Comparison of ENCODE assay signal across 12 cellular contexts in genomic region chr9:125260564-125260963, GRCh38. TPM values are rescaled to one million over a fixed set of nuclear protein-coding genes. Genes with fewer than 3 reads are reported as not detected.
DNase-seq lines count a peak whose midpoint lies in the region; ATAC-seq and TF ChIP-seq lines count a peak whose summit lies in the region.
"Had no signal": no experiment of that assay in that cellular context is flagged by ENCODE, and none has a peak within 500 bp of the region (broad histone marks: within the 10 kb centered on the region; RNA-seq: fewer than 3 reads in every experiment).

No MANE protein-coding gene starts in this region.

- no peak for DNase-seq in activated CD4-positive, alpha-beta T cell treated with anti-CD3 and anti-CD28 coated beads for 36 hours
- DNase-seq in activated CD4-positive, alpha-beta T cell treated with anti-CD3 and anti-CD28 coated beads for 4 hours = no peak
- DNase-seq in OCI-LY7 (ENCODE audit: low spot score) = no peak
- DNase-seq in chondrocyte (ENCODE audit: low spot score) = no peak
- no peak for DNase-seq in psoas muscle
- DNase-seq: amniotic stem cell; foreskin melanocyte; NCI-H1417 treated with DMSO at 0.1 percent for 48 hours; stimulated activated CD4-positive, alpha-beta T cell treated with anti-CD3 and anti-CD28 coated beads, Interleukin-2, amount 100 ng/mL, for 48 hours had no signal

- H3K4me3 Mint-ChIP-seq in activated CD4-positive, alpha-beta T cell treated with anti-CD3 and anti-CD28 coated beads for 36 hours = peak overlapping the region; percentile 99
- peak overlapping the region; percentile 80 for H3K4me3 Mint-ChIP-seq in chondrocyte (ENCODE audit: unreplicated experiment)

- POLR2A ChIA-PET in activated CD4-positive, alpha-beta T cell treated with anti-CD3 and anti-CD28 coated beads for 36 hours (lab: Charles Lee) = interaction anchor here (0.9 to 2.7 kb wide), 2 partner anchors 20 to 22 kb away, joined by 4 to 20 read pairs; partner anchors contain the start of gene HSPA5
- POLR2A ChIA-PET in OCI-LY7 (lab: Charles Lee) = interaction anchor here (0.8 to 3.4 kb wide), 4 partner anchors 11 to 106 kb away, joined by 3 to 28 read pairs (median 6); partner anchors contain the start of gene HSPA5

- 0 out of 2 replicates have a peak overlapping the region, but pooled peaks have one; percentile 93 for H2AFZ ChIP-seq in OCI-LY7 (ENCODE audit: low read length)

- H3K27ac Mint-ChIP-seq in activated CD4-positive, alpha-beta T cell treated with anti-CD3 and anti-CD28 coated beads for 36 hours = peak overlapping the region; percentile 96
- H3K27ac Mint-ChIP-seq in chondrocyte (ENCODE audit: unreplicated experiment) = no peak overlapping the region

- H3K4me1 Mint-ChIP-seq in activated CD4-positive, alpha-beta T cell treated with anti-CD3 and anti-CD28 coated beads for 36 hours = peaks cover 41% of the 10 kb centered on the region
- peaks cover 37% of the 10 kb centered on the region for H3K4me1 Mint-ChIP-seq in chondrocyte (ENCODE audit: low read depth)

- H3K79me2 ChIP-seq in OCI-LY7 (ENCODE audit: insufficient read depth, low read depth, low read length) = peaks cover 25% of the 10 kb centered on the region; the same call in 1 of the 2 replicates

- no peaks in the 10 kb centered on the region for H3K27me3 Mint-ChIP-seq in activated CD4-positive, alpha-beta T cell treated with anti-CD3 and anti-CD28 coated beads for 36 hours
- H3K27me3 Mint-ChIP-seq in chondrocyte (ENCODE audit: low read depth) = no peaks in the 10 kb centered on the region

- CTCF ChIA-PET in activated CD4-positive, alpha-beta T cell treated with anti-CD3 and anti-CD28 coated beads for 36 hours (lab: Charles Lee) = no interaction called here
- CTCF ChIA-PET in OCI-LY7 (lab: Charles Lee; ENCODE audit: unreplicated experiment) = interaction anchor here (0.7 kb wide), 1 partner anchor 9 kb away, joined by 4 read pairs; no protein-coding TSS in a partner anchor

- intact Hi-C loops in activated CD4-positive, alpha-beta T cell treated with anti-CD3 and anti-CD28 coated beads for 36 hours (cut with DNase I, micrococcal nuclease) = loop anchor here in 1 of 2 experiments (10.0 kb wide), 1 partner anchor 846 kb away; the partner anchor contains the start of gene PSMB7
- intact Hi-C loops in OCI-LY7 (cut with micrococcal nuclease; ENCODE audit: unreplicated experiment) = no loop called here
- intact Hi-C loops in psoas muscle (cut with DNase I) = no loop called here

- no peak for TF ChIP-seq CTCF in OCI-LY7 (conservative IDR thresholded peaks at IDR 0.05; ENCODE audit: low read length)
- TF ChIP-seq CTCF in chondrocyte (IDR thresholded peaks at IDR 0.05) = no peak
- TF ChIP-seq CTCF in psoas muscle (IDR thresholded peaks at IDR 0.05) = no peak

- no peaks in the 10 kb centered on the region for H4K20me1 ChIP-seq in OCI-LY7 (ENCODE audit: insufficient read depth, low read length)

- H3K27ac ChIP-seq in OCI-LY7 (ENCODE audit: low read depth, low read length, poor library complexity, severe bottlenecking) = no peak overlapping the region
- H3K27ac ChIP-seq in psoas muscle = peak overlapping the region; percentile 95

- H3K9me3 Mint-ChIP-seq in activated CD4-positive, alpha-beta T cell treated with anti-CD3 and anti-CD28 coated beads for 36 hours (ENCODE audit: low read depth) = no peaks in the 10 kb centered on the region
- no peaks in the 10 kb centered on the region for H3K9me3 Mint-ChIP-seq in chondrocyte (ENCODE audit: low read depth)

- no peaks in the 10 kb centered on the region for H3K27me3 ChIP-seq in psoas muscle (ENCODE audit: insufficient read depth in 3 of 3, low read length in 2 of 3)

- H3K9me3 ChIP-seq in OCI-LY7 (ENCODE audit: low read length) (no peaks in the 10 kb centered on the region), psoas muscle (no peaks in the 10 kb centered on the region)

- H3K4me1 ChIP-seq in OCI-LY7 (ENCODE audit: insufficient read depth, low read length, poor library complexity, severe bottlenecking) (peaks cover 28% of the 10 kb centered on the region), psoas muscle (peaks cover 25% of the 10 kb centered on the region)

- H3K36me3 Mint-ChIP-seq in activated CD4-positive, alpha-beta T cell treated with anti-CD3 and anti-CD28 coated beads for 36 hours (ENCODE audit: low read depth) = peaks cover 19% of the 10 kb centered on the region
- peaks cover 3% of the 10 kb centered on the region for H3K36me3 Mint-ChIP-seq in chondrocyte (ENCODE audit: low read depth)

- H3K4me3 ChIP-seq in OCI-LY7 (ENCODE audit: low read depth, low read length, poor library complexity, severe bottlenecking) (no peak overlapping the region), psoas muscle (peak overlapping the region; percentile 99)

- TSS peak; percentile 88 for BruUV-seq in OCI-LY7 (replicated peaks; lab: Mats Ljungman, UMichigan)

- H3K9me2 ChIP-seq in OCI-LY7 (ENCODE audit: insufficient read depth, low read length) = no peaks in the 10 kb centered on the region

- ATAC-seq in activated CD4-positive, alpha-beta T cell treated with anti-CD3 and anti-CD28 coated beads for 36 hours = no peak
- ATAC-seq in psoas muscle = no peak
- no peak for ATAC-seq in GM18867 (IDR thresholded peaks at IDR 0.05; ENCODE audit: unreplicated experiment)
- ATAC-seq in GM18502 (IDR thresholded peaks at IDR 0.05; ENCODE audit: poor library complexity, unreplicated experiment) = no peak
- no peak for ATAC-seq in GM19351 (IDR thresholded peaks at IDR 0.05; ENCODE audit: unreplicated experiment)

- H3K4me2 ChIP-seq in OCI-LY7 (ENCODE audit: low read length) = no peak overlapping the region

- H3K36me3 ChIP-seq in OCI-LY7 (ENCODE audit: insufficient read depth, low read length) (no peaks in the 10 kb centered on the region; the same call in 1 of the 2 replicates), psoas muscle (ENCODE audit: insufficient read depth in 1 of 2, low read depth in 1 of 2) (peaks cover 0 to 21% of the 10 kb centered on the region in 2 donors)

RNA-seq across cellular contexts. Expression of gene GAPVD1, which starts 1.1 kb away (rescaled TPM):
- total RNA-seq in activated CD4-positive, alpha-beta T cell treated with anti-CD3 and anti-CD28 coated beads for 36 hours = 10 to 100 TPM; 41.6 to 47.7 TPM
- 29.6 and 36.0 TPM in 2 replicates for total RNA-seq in OCI-LY7 (2014; rRNA removed; shearing (Covaris generic))
- total RNA-seq in OCI-LY7 (2022) (41.1 and 44.5 TPM in 2 replicates), chondrocyte (46.2 to 57.0 TPM (median 47.9 TPM) in 3 replicates), psoas muscle (10 to 100 TPM; 33.0 to 49.3 (median 43.1) TPM)
- 10 to 100 TPM in 2 of 3 donors, 1 to 10 TPM in 1; 9.7 to 26.3 (median 10.5) TPM for polyA plus RNA-seq in psoas muscle

RNA-seq across cellular contexts. Expression of gene HSPA5, which starts 19.4 kb away (rescaled TPM):
- 100 to 1,000 TPM; 179 to 188 TPM for total RNA-seq in activated CD4-positive, alpha-beta T cell treated with anti-CD3 and anti-CD28 coated beads for 36 hours
- 49.0 and 52.1 TPM in 2 replicates for total RNA-seq in OCI-LY7 (2014; rRNA removed; shearing (Covaris generic))
- total RNA-seq in OCI-LY7 (2022) (115 and 150 TPM in 2 replicates), chondrocyte (176 to 369 TPM (median 362 TPM) in 3 replicates), psoas muscle (100 to 1,000 TPM in 1 of 4 donors, 10 to 100 TPM in 3; 53.2 to 160 (median 84.6) TPM)
- polyA plus RNA-seq in psoas muscle = 100 to 1,000 TPM in 1 of 3 donors, 10 to 100 TPM in 2; 76.7 to 179 (median 94.3) TPM
